Comparison of ENCODE assay signal across 11 cellular contexts in the genomic region with DNA sequence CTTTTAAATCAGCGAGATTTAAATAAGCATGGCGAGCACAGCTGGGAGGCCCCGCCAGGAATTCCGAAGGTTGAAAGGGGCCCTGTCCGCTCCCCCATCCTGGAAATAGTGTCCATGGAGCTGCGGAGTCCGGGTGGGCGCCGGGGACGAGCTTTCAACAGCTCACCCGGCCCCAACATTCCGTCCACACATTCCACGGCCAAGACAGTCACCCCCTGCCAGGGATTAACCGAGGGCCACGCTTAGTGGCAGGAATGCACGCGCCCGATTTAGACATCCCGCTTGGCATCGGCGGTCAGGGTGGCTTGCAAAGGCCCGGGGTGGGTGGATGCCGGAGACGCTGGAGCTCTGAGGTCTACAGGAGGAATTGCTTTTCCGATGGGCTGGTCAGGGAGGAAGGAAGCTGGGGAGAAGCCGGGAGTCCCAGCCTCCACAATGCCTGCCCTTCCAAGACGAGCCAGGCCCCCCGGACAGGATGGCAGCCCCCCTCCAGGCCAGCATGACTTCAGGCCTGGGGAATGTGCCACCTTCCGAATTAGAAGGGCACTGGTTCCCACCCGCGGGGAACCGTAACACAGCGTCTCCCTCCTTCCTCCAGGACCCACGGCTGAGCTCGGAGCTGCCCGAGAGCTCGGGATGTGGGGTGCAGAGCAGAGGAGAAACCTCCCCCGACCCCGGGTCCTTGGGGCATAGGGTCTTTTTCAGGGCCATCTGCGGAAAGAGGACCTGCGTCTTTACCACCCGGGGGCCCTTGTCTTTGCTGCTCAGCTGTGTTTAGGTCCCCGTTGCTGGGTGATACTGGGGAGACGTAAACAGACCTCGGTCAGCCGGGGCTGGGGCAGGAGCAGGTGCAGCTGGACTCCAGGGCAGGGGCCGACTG. TPM values are rescaled to one million over a fixed set of nuclear protein-coding genes. Genes with fewer than 3 reads are reported as not detected.
A peak's percentile ranks its signal among the peaks of the same experiment; 100 is the strongest.
DNase-seq lines count a peak whose midpoint lies in the region; FAIRE-seq and TF ChIP-seq lines count a peak whose summit lies in the region.
"Had no signal": no experiment of that assay in that cellular context is flagged by ENCODE, and none has a peak within 500 bp of the region (broad histone marks: within the 10 kb centered on the region; RNA-seq: fewer than 3 reads in every experiment).

No MANE protein-coding gene starts in this region.

- H3K9me3 ChIP-seq in hepatocyte (ENCODE audit: low read depth) (no peaks in the 10 kb centered on the region), OCI-LY7 (ENCODE audit: low read length) (no peaks in the 10 kb centered on the region)

- POLR2A ChIA-PET in OCI-LY7 (lab: Charles Lee) = no interaction called here

- no peak for FAIRE-seq in frontal cortex (lab: Jason Lieb, UNC)

- H3K4me1 ChIP-seq in hepatocyte (ENCODE audit: insufficient read depth) (peaks cover 3% of the 10 kb centered on the region), OCI-LY7 (ENCODE audit: insufficient read depth, low read length, poor library complexity, severe bottlenecking) (no peaks in the 10 kb centered on the region)

- H3K4me3 ChIP-seq in astrocyte of the spinal cord (ENCODE audit: low read depth, low read length) = peak overlapping the region; percentile 17
- no peak overlapping the region for H3K4me3 ChIP-seq in hepatocyte
- no peak overlapping the region for H3K4me3 ChIP-seq in OCI-LY7 (ENCODE audit: low read depth, low read length, poor library complexity, severe bottlenecking)

- H3K27me3 ChIP-seq in hepatocyte = peaks cover 11% of the 10 kb centered on the region

- no peak overlapping the region for H3K27ac ChIP-seq in hepatocyte
- no peak overlapping the region for H3K27ac ChIP-seq in OCI-LY7 (ENCODE audit: low read depth, low read length, poor library complexity, severe bottlenecking)
- H3K27ac ChIP-seq: VCaP had no signal

- H3K9me2 ChIP-seq in hepatocyte (replicated peaks; ENCODE audit: insufficient read depth) = no peaks in the 10 kb centered on the region
- no peaks in the 10 kb centered on the region for H3K9me2 ChIP-seq in OCI-LY7 (ENCODE audit: insufficient read depth, low read length)

- H3K36me3 ChIP-seq in hepatocyte (replicated peaks; ENCODE audit: insufficient read depth, low read depth) (no peaks in the 10 kb centered on the region), OCI-LY7 (ENCODE audit: insufficient read depth, low read length) (peaks cover 10% of the 10 kb centered on the region)

- H4K20me1 ChIP-seq in hepatocyte (ENCODE audit: insufficient read depth, poor library complexity, severe bottlenecking) = no peaks in the 10 kb centered on the region
- H4K20me1 ChIP-seq in OCI-LY7 (ENCODE audit: insufficient read depth, low read length) = no peaks in the 10 kb centered on the region

- no peaks in the 10 kb centered on the region for H3K79me2 ChIP-seq in hepatocyte
- H3K79me2 ChIP-seq in OCI-LY7 (ENCODE audit: insufficient read depth, low read depth, low read length) = no peaks in the 10 kb centered on the region

- WGBS in hepatocyte (ENCODE audit: low lambda C conversion rate, missing lambda C conversion rate) = 28% methylated on average over 46 of the region's 47 CpGs

- CTCF ChIA-PET in OCI-LY7 (lab: Charles Lee; ENCODE audit: unreplicated experiment) = no interaction called here

- H2AFZ ChIP-seq in hepatocyte (peak overlapping the region; percentile 15), OCI-LY7 (ENCODE audit: low read length) (no peak overlapping the region)

- in situ Hi-C loops in astrocyte of the spinal cord (cut with HindIII; ENCODE audit: low sequenced_read_pairs) = no loop called here

- peak overlapping the region; percentile 73 for H3K4me2 ChIP-seq in hepatocyte
- no peak overlapping the region for H3K4me2 ChIP-seq in OCI-LY7 (ENCODE audit: low read length)

- intact Hi-C loops in OCI-LY7 (cut with micrococcal nuclease; ENCODE audit: unreplicated experiment) = no loop called here

- BruUV-seq in OCI-LY7 (replicated peaks; lab: Mats Ljungman, UMichigan) = no TSS peak

- DNase-seq in EL (peak; percentile 58), astrocyte of the spinal cord (ENCODE audit: low read depth, low spot score) (peak; percentile 50), hepatocyte (ENCODE audit: low spot score) (no peak), retina (peak; percentile 75), T-helper 1 cell (no peak), frontal cortex (ENCODE audit: low spot score in 2 of 2) (no peak), OCI-LY7 (ENCODE audit: low spot score) (no peak)
- no peak for DNase-seq in stimulated activated naive CD4-positive, alpha-beta T cell (lab: John Stamatoyannopoulos, UW)
- DNase-seq: KG1, OCI-M1 had no signal

- TF ChIP-seq CTCF in astrocyte of the spinal cord (IDR thresholded peaks at IDR 0.05; ENCODE audit: low read depth, low read length) (no peak), hepatocyte (IDR thresholded peaks at IDR 0.05; ENCODE audit: poor library complexity) (no peak), OCI-LY7 (conservative IDR thresholded peaks at IDR 0.05; ENCODE audit: low read length) (no peak)

RNA-seq across cellular contexts. Expression of gene PPP2R3B, which starts 26.9 kb away (rescaled TPM):
- total RNA-seq in hepatocyte (13.0 and 24.3 TPM in 2 replicates), frontal cortex (17.1 TPM), OCI-LY7 (2022) (270 and 301 TPM in 2 replicates)
- 21.1 and 22.4 TPM in 2 replicates for polyA plus RNA-seq in hepatocyte
- total RNA-seq in OCI-LY7 (2014; rRNA removed; shearing (Covaris generic)) = 311 and 342 TPM in 2 replicates

Comparison
In these comparisons a context has a peak if more than half of its experiments do, and no peak if none do; other contexts are left out.
1. DNase-seq: peak in EL (single experiment), astrocyte of the spinal cord (single experiment) and retina (single experiment); none in hepatocyte (single experiment), T-helper 1 cell (0 of 5), stimulated activated naive CD4-positive, alpha-beta T cell (0 of 6), frontal cortex (0 of 2) and OCI-LY7 (single experiment).
2. RNA of gene PPP2R3B, which starts 26.9 kb away (total RNA-seq): 270 to 342 TPM in OCI-LY7; 13.0 to 24.3 TPM in hepatocyte and 17.1 TPM in frontal cortex (single experiment); every median in the first group is over 10 times any median in the second.